In genomic region chr3:10508619-10509260, GRCh38 we compare ENCODE assay signal across 1 cellular context.
A peak's percentile ranks its signal among the peaks of the same experiment; 100 is the strongest.
TF ChIP-seq lines count a peak whose summit lies in the region.

No MANE protein-coding gene starts in this region.

TF ChIP-seq in HepG2, 621 proteins besides CTCF, POLR2A, EP300 and RAD21 (continued from another document and continues in another):
- TF ChIP-seq PAXIP1 (CRISPR knock-in tag; conservative IDR thresholded peaks at IDR 0.05) (peak; percentile 99), ZSCAN22 (CRISPR knock-in tag; IDR thresholded peaks at IDR 0.05) (peak; percentile 84; the same call in 1 of the 2 replicates), NRL (CRISPR knock-in tag; IDR thresholded peaks at IDR 0.05; ENCODE audit: borderline replicate concordance) (no peak), SNAPC4 (CRISPR knock-in tag; IDR thresholded peaks at IDR 0.05) (no peak; the same call in 1 of the 2 replicates), ZSCAN5A (CRISPR knock-in tag; IDR thresholded peaks at IDR 0.05; ENCODE audit: borderline replicate concordance) (no peak; the same call in 1 of the 2 replicates), ELF3 (CRISPR knock-in tag; IDR thresholded peaks at IDR 0.05) (peak; percentile 99), TRIM24 (CRISPR knock-in tag; IDR thresholded peaks at IDR 0.05) (peak; percentile 98), ARID2 (CRISPR knock-in tag; IDR thresholded peaks at IDR 0.05; ENCODE audit: borderline replicate concordance) (no peak), AKNA (CRISPR knock-in tag; IDR thresholded peaks at IDR 0.05; ENCODE audit: borderline replicate concordance) (no peak), FOXP1 (IDR thresholded peaks at IDR 0.05) (peak; percentile 60; the same call in 1 of the 2 replicates), FOXP1 (CRISPR knock-in tag; IDR thresholded peaks at IDR 0.05) (peak; percentile 93), ZNF180 (CRISPR knock-in tag; IDR thresholded peaks at IDR 0.05; ENCODE audit: borderline replicate concordance, low read depth) (no peak), ZNF263 (CRISPR knock-in tag; IDR thresholded peaks at IDR 0.05) (peak; percentile 61; the same call in 1 of the 2 replicates), SCMH1 (CRISPR knock-in tag; IDR thresholded peaks at IDR 0.05; ENCODE audit: borderline replicate concordance) (no peak), ZNF407 (CRISPR knock-in tag; IDR thresholded peaks at IDR 0.05; ENCODE audit: not compliant biosample characterization) (no peak), TBP (CRISPR knock-in tag; IDR thresholded peaks at IDR 0.05) (no peak), AHDC1 (CRISPR knock-in tag; IDR thresholded peaks at IDR 0.05; ENCODE audit: borderline replicate concordance) (peak; percentile 93), HMG20B (CRISPR knock-in tag; conservative IDR thresholded peaks at IDR 0.05) (peak; percentile 95)
